Comparison of ENCODE assay signal across 30 cellular contexts in genomic region chr6:152207915-152208714, GRCh38.
DNase-seq lines count a peak whose midpoint lies in the region; ATAC-seq, FAIRE-seq and TF ChIP-seq lines count a peak whose summit lies in the region.
"Had no signal": no experiment of that assay in that cellular context is flagged by ENCODE, and none has a peak within 500 bp of the region (broad histone marks: within the 10 kb centered on the region; RNA-seq: fewer than 3 reads in every experiment).

No MANE protein-coding gene starts in this region.

- no peak for TF ChIP-seq RAD21 in IMR-90 (IDR thresholded peaks at IDR 0.05; ENCODE audit: low read length)
- no peak for TF ChIP-seq RAD21 in K562 (CRISPR knock-in tag; conservative IDR thresholded peaks at IDR 0.05 in 1 of 2, IDR thresholded peaks at IDR 0.05 in 1 of 2)

- H3K4ac ChIP-seq in IMR-90 (ENCODE audit: low read depth, low read length): no peak overlapping the region

- H3K79me2 ChIP-seq in K562 (ENCODE audit: control insufficient read depth, insufficient read depth, low read length): no peaks in the 10 kb centered on the region

- peak; percentile 56 for DNase-seq in COLO668 (lab: John Stamatoyannopoulos, UW; ENCODE audit: unreplicated experiment)
- no peak for DNase-seq in IMR-90
- DNase-seq in NCI-H345 treated with DMSO at 0.1 percent for 48 hours (lab: John Stamatoyannopoulos, UW; ENCODE audit: unreplicated experiment): peak; percentile 74
- no peak for DNase-seq in K562 (ENCODE audit: extremely low read depth in 1 of 4, low spot score in 3 of 4)
- DNase-seq in GM12891 (ENCODE audit: insufficient read length, low spot score): no peak
- no peak for DNase-seq in NCI-H524 treated with DMSO at 0.1 percent for 48 hours (lab: John Stamatoyannopoulos, UW)
- DNase-seq: activated CD4-positive, alpha-beta memory T cell treated with anti-CD3 and anti-CD28 coated beads for 36 hours; activated effector memory CD4-positive, alpha-beta T cell treated with Interleukin-2 at 50 U/mL for 16 hours; activated naive CD8-positive, alpha-beta T cell treated with anti-CD3 and anti-CD28 coated beads, Interleukin-2, amount 50 U/mL, for 24 hours; activated T-cell treated with anti-CD3 and anti-CD28 coated beads for 4 hours; effector CD4-positive, alpha-beta T cell; GM23248; heart left ventricle; KG1; left cardiac atrium; MM.1S; NCI-H187; NCI-H82; PC-9; psoas muscle; Right ventricle myocardium superior; T-helper 1 cell; tibial artery had no signal

- H4K20me1 ChIP-seq in IMR-90 (ENCODE audit: insufficient read depth, low read length) (no peaks in the 10 kb centered on the region), K562 (replicated peaks; ENCODE audit: control insufficient read depth, insufficient read depth, low read length) (no peaks in the 10 kb centered on the region)

- H4K8ac ChIP-seq in IMR-90 (ENCODE audit: low read depth in 2 of 2, low read length in 2 of 2): no peak overlapping the region

- no peak overlapping the region for H2AK5ac ChIP-seq in IMR-90 (ENCODE audit: low read depth, low read length)

- CTCF ChIA-PET in IMR-90 (lab: Yijun Ruan, JAX) (no interaction called here), K562 (lab: Yijun Ruan, JAX; ENCODE audit: low intra/inter-chr PET ratio) (no interaction called here)

- no peak overlapping the region for H2AK9ac ChIP-seq in IMR-90 (replicated peaks; ENCODE audit: low read depth, low read length, poor library complexity)

- intact Hi-C loops in IMR-90 (cut with micrococcal nuclease): loop anchor here (5.0 to 10.0 kb wide), 2 partner anchors 59 to 443 kb away; no protein-coding TSS in a partner anchor
- intact Hi-C loops in K562 (cut with micrococcal nuclease): no loop called here

- H3K27ac ChIP-seq in IMR-90 (ENCODE audit: insufficient read depth, low read length) (no peak overlapping the region), K562 (ENCODE audit: extremely low read depth, low read depth, low read length) (no peak overlapping the region)
- H3K27ac ChIP-seq: C4-2B, GM23248, heart left ventricle, neutrophil, PC-9, psoas muscle had no signal

- no peak overlapping the region for H2BK20ac ChIP-seq in IMR-90 (ENCODE audit: low read depth, low read length)

- H3K9ac ChIP-seq in IMR-90 (ENCODE audit: low read depth, low read length) (no peak overlapping the region), K562 (ENCODE audit: insufficient read depth in 1 of 2, low read depth in 2 of 2, low read length in 2 of 2) (no peak overlapping the region)
- H3K9ac ChIP-seq: GM23248 had no signal

- WGBS in IMR-90 (ENCODE audit: extremely low coverage in 2 of 2, insufficient read length in 1 of 2), 2 experiments: no CpG with 5 or more reads among the region's 12 CpGs
- WGBS in K562 (ENCODE audit: insufficient coverage, low coverage, missing lambda C conversion rate): 0% methylated on average over 12 of the region's 12 CpGs

- dilution Hi-C loops in IMR-90 (cut with HindIII; ENCODE audit: low sequenced_read_pairs, unreplicated experiment): no loop called here

- H2BK5ac ChIP-seq in IMR-90 (ENCODE audit: low read depth, low read length, poor library complexity, severe bottlenecking): no peak overlapping the region

- H3K27me3 ChIP-seq in IMR-90 (ENCODE audit: control insufficient read depth, insufficient read depth, low read length) (no peaks in the 10 kb centered on the region), K562 (ENCODE audit: control insufficient read depth in 2 of 2, insufficient read depth in 2 of 2, low read length in 2 of 2) (no peaks in the 10 kb centered on the region)
- H3K27me3 ChIP-seq: heart left ventricle, neutrophil, tibial artery had no signal

- no peak overlapping the region for H3K14ac ChIP-seq in IMR-90 (replicated peaks; ENCODE audit: low read depth, low read length)

- ATAC-seq in IMR-90 (ENCODE audit: low read depth) (no peak), K562 (no peak), HG03039 (IDR thresholded peaks at IDR 0.05; ENCODE audit: unreplicated experiment) (no peak), GM21381 (IDR thresholded peaks at IDR 0.05; ENCODE audit: unreplicated experiment) (no peak)
- ATAC-seq: activated CD4-positive, CD25-positive, alpha-beta regulatory T cell treated with anti-CD3 and anti-CD28 coated beads, Interleukin-2, amount 50 U/mL, for 24 hours; activated naive CD8-positive, alpha-beta T cell treated with anti-CD3 and anti-CD28 coated beads, Interleukin-2, amount 50 U/mL, for 24 hours; heart left ventricle; left cardiac atrium; psoas muscle had no signal

- H3K9me3 ChIP-seq in IMR-90 (ENCODE audit: control insufficient read depth, insufficient read depth, low read length) (no peaks in the 10 kb centered on the region), K562 (replicated peaks; ENCODE audit: control insufficient read depth, insufficient read depth, low read depth, low read length) (no peaks in the 10 kb centered on the region)
- H3K9me3 ChIP-seq: heart left ventricle, neutrophil, psoas muscle, tibial artery had no signal

- no peak overlapping the region for H2AFZ ChIP-seq in IMR-90 (replicated peaks; ENCODE audit: low read length, poor library complexity)
- H2AFZ ChIP-seq in K562 (ENCODE audit: low read depth, low read length): no peak overlapping the region
- H2AFZ ChIP-seq: GM23248, PC-9 had no signal

- H3K4me2 ChIP-seq in IMR-90 (ENCODE audit: low read depth, low read length): no peak overlapping the region
- no peak overlapping the region for H3K4me2 ChIP-seq in K562 (ENCODE audit: insufficient read depth, low read length)
- H3K4me2 ChIP-seq: PC-9 had no signal

- BruUV-seq in IMR-90 (replicated peaks; lab: Mats Ljungman, UMichigan): no TSS peak
- no TSS peak for BruUV-seq in K562 (replicated peaks; lab: Mats Ljungman, UMichigan)

- H3K56ac ChIP-seq in IMR-90 (ENCODE audit: extremely low read depth, insufficient read depth, low read length): no peak overlapping the region

- peaks cover 0 to 2% of the 10 kb centered on the region in 2 experiments; a peak in 1 of 4 replicates for H3K79me1 ChIP-seq in IMR-90 (ENCODE audit: low read depth in 1 of 2, low read length in 2 of 2)

- in situ Hi-C loops in IMR-90 (cut with MboI; ENCODE audit: low sequenced_read_pairs): no loop called here
- in situ Hi-C loops in K562 (cut with MboI): no loop called here

- H3K9me1 ChIP-seq in IMR-90 (ENCODE audit: insufficient read depth, low read length): peaks cover 4% of the 10 kb centered on the region; the same call in 1 of the 2 replicates
- H3K9me1 ChIP-seq in K562 (ENCODE audit: control insufficient read depth, insufficient read depth, low read length): no peaks in the 10 kb centered on the region

- no peak overlapping the region for H4K5ac ChIP-seq in IMR-90 (ENCODE audit: low read depth, low read length)

- no peak for TF ChIP-seq EP300 in K562 (IDR thresholded peaks at IDR 0.05; ENCODE audit: low read length)

- no peak overlapping the region for H2BK15ac ChIP-seq in IMR-90 (ENCODE audit: low read depth, low read length)

- H3K4me3 ChIP-seq in IMR-90 (ENCODE audit: insufficient read depth, low read depth, low read length): no peak overlapping the region
- no peak overlapping the region for H3K4me3 ChIP-seq in K562
- H3K4me3 ChIP-seq: GM23248, heart left ventricle, PC-9, psoas muscle, tibial artery had no signal

- H3K4me1 ChIP-seq in IMR-90 (ENCODE audit: control insufficient read depth, insufficient read depth, low read length) (no peaks in the 10 kb centered on the region), K562 (replicated peaks in 1 of 2; ENCODE audit: control insufficient read depth in 2 of 2, insufficient read depth in 2 of 2, low read length in 2 of 2) (no peaks in the 10 kb centered on the region)
- H3K4me1 ChIP-seq: heart left ventricle, psoas muscle had no signal

- no peak overlapping the region for H3K18ac ChIP-seq in IMR-90 (ENCODE audit: low read depth, low read length)

- TF ChIP-seq POLR2A in IMR-90 (IDR thresholded peaks at IDR 0.05; ENCODE audit: low read depth, low read length) (no peak), K562 (conservative IDR thresholded peaks at IDR 0.05) (no peak), GM12891 (IDR thresholded peaks at IDR 0.05; ENCODE audit: low read depth, low read length) (no peak)

- no peak for FAIRE-seq in K562 (lab: Jason Lieb, UNC)
- no peak for FAIRE-seq in GM12891 (lab: Jason Lieb, UNC)
- FAIRE-seq: D721Med, TTC549 had no signal

- H4K91ac ChIP-seq in IMR-90 (ENCODE audit: insufficient read depth, low read depth, low read length): no peak overlapping the region

- H3K36me3 ChIP-seq in IMR-90 (ENCODE audit: control insufficient read depth, insufficient read depth, low read length) (peaks cover 33% of the 10 kb centered on the region), K562 (ENCODE audit: control insufficient read depth, insufficient read depth, low read length) (no peaks in the 10 kb centered on the region)

- H3K23ac ChIP-seq in IMR-90 (ENCODE audit: low read depth, low read length): no peak overlapping the region

- H2BK120ac ChIP-seq in IMR-90 (ENCODE audit: low read depth, low read length): no peak overlapping the region

- no peak for TF ChIP-seq CTCF in IMR-90 (conservative IDR thresholded peaks at IDR 0.05; ENCODE audit: low read depth, low read length)
- TF ChIP-seq CTCF in K562 (IDR thresholded peaks at IDR 0.05 in 2 of 3, conservative IDR thresholded peaks at IDR 0.05 in 1 of 3; ENCODE audit: insufficient read depth in 2 of 3, low read depth in 1 of 3, low read length in 3 of 3): no peak

- POLR2A ChIA-PET in IMR-90 (lab: Charles Lee; ENCODE audit: unreplicated experiment) (no interaction called here), K562 (lab: Yijun Ruan, JAX) (no interaction called here)

TF ChIP-seq in IMR-90, 13 proteins besides CTCF, POLR2A, EP300 and RAD21 (continues in another document):
- TF ChIP-seq RFX5 (IDR thresholded peaks at IDR 0.05; ENCODE audit: low read depth, low read length): no peak
- TF ChIP-seq MAZ (IDR thresholded peaks at IDR 0.05; ENCODE audit: borderline replicate concordance, low read depth, low read length): no peak

TF ChIP-seq in K562, 482 proteins besides CTCF, POLR2A, EP300 and RAD21 (continues in another document):
- TF ChIP-seq STAT5B (CRISPR knock-in tag; IDR thresholded peaks at IDR 0.05) (no peak), CEBPB (tag; IDR thresholded peaks at IDR 0.05) (peak; percentile 78)

TF ChIP-seq in GM12891, 5 proteins besides CTCF, POLR2A, EP300 and RAD21:
- no peak for TF ChIP-seq POU2F2 (IDR thresholded peaks at IDR 0.05; ENCODE audit: low read depth, low read length)
- TF ChIP-seq TAF1 (IDR thresholded peaks at IDR 0.05; ENCODE audit: low read depth, low read length): no peak
- TF ChIP-seq POLR2AphosphoS5 (IDR thresholded peaks at IDR 0.05; ENCODE audit: low read depth, low read length): no peak
- TF ChIP-seq PAX5 (IDR thresholded peaks at IDR 0.05; ENCODE audit: insufficient read depth, low read length, severe bottlenecking): no peak

Comparison
In these comparisons a context has a peak if more than half of its experiments do, and no peak if none do; other contexts are left out.
1. DNase-seq: peak in COLO668 (single experiment) and NCI-H345 treated with DMSO at 0.1 percent for 48 hours (single experiment); none in IMR-90 (single experiment), K562 (0 of 4), GM12891 (single experiment) and NCI-H524 treated with DMSO at 0.1 percent for 48 hours (single experiment).